In the genomic region with DNA sequence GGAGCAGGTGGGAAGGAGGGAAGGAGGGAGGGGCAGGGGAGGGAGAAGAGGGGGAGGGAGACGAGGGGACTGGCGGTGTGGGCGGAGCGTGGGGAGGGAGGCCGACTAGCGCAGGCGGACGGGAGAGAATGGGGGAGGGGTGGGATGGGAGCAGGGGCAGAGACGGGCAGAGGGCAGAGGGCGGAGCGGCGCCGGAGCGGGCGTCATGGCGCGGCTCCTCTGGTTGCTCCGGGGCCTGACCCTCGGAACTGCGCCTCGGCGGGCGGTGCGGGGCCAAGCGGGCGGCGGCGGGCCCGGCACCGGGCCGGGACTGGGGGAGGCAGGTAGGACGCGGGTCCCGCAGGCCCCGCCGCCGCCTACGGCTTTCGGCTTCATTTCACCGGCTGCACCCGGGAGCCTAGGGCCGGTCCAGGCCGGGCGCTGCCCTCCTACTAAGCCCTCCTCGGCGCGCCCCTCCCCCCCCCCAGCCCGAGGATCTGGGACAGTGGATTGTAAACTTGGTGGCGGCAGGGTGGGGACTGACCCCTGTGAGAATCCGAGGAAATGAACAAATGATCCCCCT, we compare ENCODE assay signal across 8 cellular contexts. TPM values are rescaled to one million over a fixed set of nuclear protein-coding genes. Genes with fewer than 3 reads are reported as not detected.
DNase-seq lines count a peak whose midpoint lies in the region; ATAC-seq and TF ChIP-seq lines count a peak whose summit lies in the region.

A gene (plus strand): TSS at position 176 of the 562 bp plus-strand sequence. CDS start 30 bp downstream, at position 206.

- peak within 1 kb of the TSS; percentile 83 to 94 (median 92) for H3K4me3 Mint-ChIP-seq in naive thymus-derived CD8-positive, alpha-beta T cell
- peak within 1 kb of the TSS; percentile 93 to 97 for H3K4me3 Mint-ChIP-seq in stimulated activated naive B cell treated with anti-CD40 and anti-IgM and Interleukin-4, amounts not matched to agents 10 μg/mL and 1 μg/mL and 100 μg/mL, for 72 hours

- H3K4me1 Mint-ChIP-seq in naive thymus-derived CD8-positive, alpha-beta T cell, result peaks cover 22 to 41% (median 25%) of the 10 kb centered on the region in 4 donors
- H3K4me1 Mint-ChIP-seq in stimulated activated naive B cell treated with anti-CD40 and anti-IgM and Interleukin-4, amounts not matched to agents 10 μg/mL and 1 μg/mL and 100 μg/mL, for 72 hours, result peaks cover 12 to 18% of the 10 kb centered on the region in 2 donors

- H3K9me3 Mint-ChIP-seq in naive thymus-derived CD8-positive, alpha-beta T cell, result peaks cover 0 to 27% (median 3%) of the 10 kb centered on the region in 9 donors
- peaks cover 0 to 5% of the 10 kb centered on the region in 2 donors for H3K9me3 Mint-ChIP-seq in stimulated activated naive B cell treated with anti-CD40 and anti-IgM and Interleukin-4, amounts not matched to agents 10 μg/mL and 1 μg/mL and 100 μg/mL, for 72 hours

- H3K4me1 ChIP-seq in HUES6 (ENCODE audit: control insufficient read depth, insufficient read depth, low read length), result peaks cover 14% of the 10 kb centered on the region
- H3K4me1 ChIP-seq in Peyer's patch, result peaks cover 0 to 21% (median 4%) of the 10 kb centered on the region in 4 donors

- no peaks in the 10 kb centered on the region for H3K27me3 Mint-ChIP-seq in naive thymus-derived CD8-positive, alpha-beta T cell
- no peaks in the 10 kb centered on the region for H3K27me3 Mint-ChIP-seq in stimulated activated naive B cell treated with anti-CD40 and anti-IgM and Interleukin-4, amounts not matched to agents 10 μg/mL and 1 μg/mL and 100 μg/mL, for 72 hours

- peak within 1 kb of the TSS; percentile 83 for H3K9ac ChIP-seq in HUES6 (ENCODE audit: low read length)

- peak within 1 kb of the TSS; percentile 91 to 96 (median 93) for H3K27ac Mint-ChIP-seq in naive thymus-derived CD8-positive, alpha-beta T cell
- peak within 1 kb of the TSS; percentile 90 for H3K27ac Mint-ChIP-seq in stimulated activated naive B cell treated with anti-CD40 and anti-IgM and Interleukin-4, amounts not matched to agents 10 μg/mL and 1 μg/mL and 100 μg/mL, for 72 hours

- DNase-seq in DMS 273 treated with DMSO at 0.1 percent for 48 hours (lab: John Stamatoyannopoulos, UW) (peak; percentile 33), Peyer's patch (peak; percentile 83 to 96 (median 94)), fibroblast of mammary gland (ENCODE audit: low read depth) (peak; percentile 94)
- DNase-seq in activated T-helper 1 cell treated with anti-CD3 and anti-CD28 coated beads, Interleukin-2, amount 50 U/mL, for 16 hours (ENCODE audit: low read depth in 1 of 2, low spot score in 1 of 2), result peak; percentile 39 to 57
- DNase-seq in naive thymus-derived CD8-positive, alpha-beta T cell, result peak; percentile 46 to 82 (median 58)
- DNase-seq in stimulated activated naive B cell treated with anti-CD40 and anti-IgM and Interleukin-4, amounts not matched to agents 10 μg/mL and 1 μg/mL and 100 μg/mL, for 72 hours, result peak; percentile 49

- no peaks in the 10 kb centered on the region for H3K36me3 Mint-ChIP-seq in naive thymus-derived CD8-positive, alpha-beta T cell
- H3K36me3 Mint-ChIP-seq in stimulated activated naive B cell treated with anti-CD40 and anti-IgM and Interleukin-4, amounts not matched to agents 10 μg/mL and 1 μg/mL and 100 μg/mL, for 72 hours, result no peaks in the 10 kb centered on the region

- TF ChIP-seq CTCF in Peyer's patch (IDR thresholded peaks at IDR 0.05), result no peak
- no peak for TF ChIP-seq CTCF in fibroblast of mammary gland (conservative IDR thresholded peaks at IDR 0.05; ENCODE audit: control insufficient read depth, insufficient read depth, low read depth, low read length)

- peak; percentile 89 to 93 for TF ChIP-seq POLR2A in Peyer's patch (IDR thresholded peaks at IDR 0.05)

- peak; percentile 74 for ATAC-seq in GM21423 (IDR thresholded peaks at IDR 0.05; ENCODE audit: unreplicated experiment)
- peak; percentile 68 to 74 for ATAC-seq in naive thymus-derived CD8-positive, alpha-beta T cell
- ATAC-seq in stimulated activated naive B cell treated with anti-CD40 and anti-IgM and Interleukin-4, amounts not matched to agents 10 μg/mL and 1 μg/mL and 100 μg/mL, for 72 hours (replicated peaks), result peak; percentile 79 to 81

- no peaks in the 10 kb centered on the region for H3K27me3 ChIP-seq in HUES6 (ENCODE audit: control insufficient read depth, insufficient read depth, low read length)
- H3K27me3 ChIP-seq in Peyer's patch, result no peaks in the 10 kb centered on the region

- H3K4me3 ChIP-seq in HUES6 (ENCODE audit: low read depth, low read length), result peak within 1 kb of the TSS; percentile 81
- peak within 1 kb of the TSS; percentile 74 to 99 (median 86) for H3K4me3 ChIP-seq in Peyer's patch
- peak within 1 kb of the TSS; percentile 61 for H3K4me3 ChIP-seq in fibroblast of mammary gland (ENCODE audit: control insufficient read depth, low read depth, low read length)

- H3K27ac ChIP-seq in HUES6 (ENCODE audit: low read depth, low read length) (peak within 1 kb of the TSS; percentile 86; the same call in 1 of the 2 replicates), Peyer's patch (peak within 1 kb of the TSS; percentile 88 to 99 (median 95))

- POLR2A ChIA-PET in naive thymus-derived CD8-positive, alpha-beta T cell (lab: Charles Lee), result no interaction called here

- H3K9me3 ChIP-seq in HUES6 (ENCODE audit: control insufficient read depth, insufficient read depth, low read depth, low read length) (peaks cover 5% of the 10 kb centered on the region; the same call in 1 of the 2 replicates), Peyer's patch (no peaks in the 10 kb centered on the region)

- H3K36me3 ChIP-seq in HUES6 (ENCODE audit: control insufficient read depth, insufficient read depth, low read length) (no peaks in the 10 kb centered on the region), Peyer's patch (no peaks in the 10 kb centered on the region)

RNA-seq across cellular contexts. Expression of the gene that starts here (rescaled TPM):
- total RNA-seq in Peyer's patch, result 10 to 100 TPM in 3 of 4 donors, 1 to 10 TPM in 1; 9.1 to 17.6 (median 13.8) TPM
- total RNA-seq in naive thymus-derived CD8-positive, alpha-beta T cell, result 1 to 10 TPM; 6.1 TPM
- polyA plus RNA-seq in naive thymus-derived CD8-positive, alpha-beta T cell, result 10 to 100 TPM; 11.3 to 12.3 (median 12.2) TPM

Comparison
In these comparisons a context has a peak if more than half of its experiments do, and no peak if none do; other contexts are left out.
1. Peak in every context shown above with its lines: DNase-seq, ATAC-seq, H3K4me3 ChIP-seq and H3K27ac ChIP-seq.
2. DNase-seq: peak in every context shown above with its lines; median percentile 94 in Peyer's patch; 94 in fibroblast of mammary gland; 58 in naive thymus-derived CD8-positive, alpha-beta T cell; 49 in stimulated activated naive B cell treated with anti-CD40 and anti-IgM and Interleukin-4, amounts not matched to agents 10 μg/mL and 1 μg/mL and 100 μg/mL, for 72 hours; 48 in activated T-helper 1 cell treated with anti-CD3 and anti-CD28 coated beads, Interleukin-2, amount 50 U/mL, for 16 hours; 33 in DMS 273 treated with DMSO at 0.1 percent for 48 hours.